ENCODE assay signal across 31 cellular contexts in the genomic region with DNA sequence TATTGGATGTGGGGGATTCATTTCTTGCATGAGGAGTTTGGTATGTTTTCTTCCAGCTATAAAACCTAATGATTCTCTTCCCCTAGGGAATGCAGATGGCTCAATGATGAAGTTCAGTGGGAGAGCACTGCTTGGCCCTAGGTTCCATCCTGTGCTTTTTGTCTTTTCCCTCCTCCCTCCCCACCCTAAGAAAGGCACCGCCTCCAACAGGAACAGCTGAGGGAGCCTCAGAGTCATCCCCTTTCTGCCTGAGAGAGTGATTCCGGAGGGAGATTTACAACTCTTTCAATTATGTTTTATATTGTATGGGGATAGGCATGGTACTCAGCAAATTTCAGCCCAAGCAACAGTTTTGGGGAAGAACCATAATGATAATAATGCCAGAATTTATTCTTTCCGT.
DNase-seq lines count a peak whose midpoint lies in the region; FAIRE-seq and TF ChIP-seq lines count a peak whose summit lies in the region.
"Had no signal": no experiment of that assay in that cellular context is flagged by ENCODE, and none has a peak within 500 bp of the region (broad histone marks: within the 10 kb centered on the region; RNA-seq: fewer than 3 reads in every experiment).

No MANE protein-coding gene starts in this region.

- H2BK20ac ChIP-seq in H1 (ENCODE audit: low read length), result no peak overlapping the region

- H3K56ac ChIP-seq in H1 (replicated peaks; ENCODE audit: insufficient read length, low read depth, low read length), result no peak overlapping the region

- H3K27ac Mint-ChIP-seq in neural progenitor cell, result no peak overlapping the region
- no peak overlapping the region for H3K27ac Mint-ChIP-seq in activated naive CD4-positive, alpha-beta T cell treated with anti-CD3 and anti-CD28 coated beads, Interleukin-2, amount 10 ng/mL, durations not matched to agents 7 days and 5 days
- H3K27ac Mint-ChIP-seq: CD14-positive monocyte; CD8-positive, alpha-beta memory T cell had no signal

- no peak for TF ChIP-seq RAD21 in H1 (IDR thresholded peaks at IDR 0.05 in 1 of 2, conservative IDR thresholded peaks at IDR 0.05 in 1 of 2; ENCODE audit: low read depth in 2 of 2, low read length in 2 of 2)

- no peak overlapping the region for H3K4me3 Mint-ChIP-seq in neural progenitor cell
- no peak overlapping the region for H3K4me3 Mint-ChIP-seq in activated naive CD4-positive, alpha-beta T cell treated with anti-CD3 and anti-CD28 coated beads, Interleukin-2, amount 10 ng/mL, durations not matched to agents 7 days and 5 days
- H3K4me3 Mint-ChIP-seq: CD14-positive monocyte; CD8-positive, alpha-beta memory T cell had no signal

- no peak overlapping the region for H2BK5ac ChIP-seq in H1 (ENCODE audit: low read depth, low read length)

- H2BK15ac ChIP-seq in H1 (ENCODE audit: low read length), result no peak overlapping the region

- H3K36me3 ChIP-seq in H1 (ENCODE audit: control insufficient read depth in 2 of 4, insufficient read depth in 4 of 4, low read length in 3 of 4) (no peaks in the 10 kb centered on the region), neural progenitor cell (no peaks in the 10 kb centered on the region), Peyer's patch (no peaks in the 10 kb centered on the region)
- H3K36me3 ChIP-seq: BE2C, SJSA1 had no signal

- CTCF ChIA-PET in H1 (lab: Charles Lee; ENCODE audit: partially characterized antibody), result interaction anchor here (0.5 to 1.2 kb wide), 2 partner anchors 28 to 115 kb away, joined by 3 to 7 read pairs; no protein-coding TSS in a partner anchor
- CTCF ChIA-PET in activated naive CD4-positive, alpha-beta T cell treated with anti-CD3 and anti-CD28 coated beads, Interleukin-2, amount 10 ng/mL, durations not matched to agents 7 days and 5 days (lab: Charles Lee), result no interaction called here

- H4K8ac ChIP-seq in H1 (ENCODE audit: extremely low read depth, insufficient read depth, low read length), result no peak overlapping the region

- peaks cover 3 to 14% (median 13%) of the 10 kb centered on the region in 4 experiments; a peak in 4 of 7 replicates for H3K4me1 ChIP-seq in H1 (replicated peaks in 1 of 4; ENCODE audit: control insufficient read depth in 3 of 4, insufficient read depth in 4 of 4, low read length in 3 of 4)
- peaks cover 23% of the 10 kb centered on the region for H3K4me1 ChIP-seq in neural progenitor cell
- H3K4me1 ChIP-seq in Peyer's patch, result no peaks in the 10 kb centered on the region
- H3K4me1 ChIP-seq: BE2C, SJSA1 had no signal

- H3K4me3 ChIP-seq in H1 (ENCODE audit: extremely low read depth in 1 of 4, insufficient read depth in 2 of 4, low read depth in 3 of 4, low read length in 4 of 4) (0 out of 8 replicates have a peak overlapping the region, but pooled peaks of 1 of the 4 experiments have one; percentile 19), neural progenitor cell (no peak overlapping the region), Peyer's patch (no peak overlapping the region)
- H3K4me3 ChIP-seq: GM12878, SJSA1 had no signal

- DNase-seq in LHCN-M2 (ENCODE audit: low read depth) (peak; percentile 32), H1 (ENCODE audit: low read depth in 1 of 2, low spot score in 2 of 2) (no peak), iPS-NIHi7 (ENCODE audit: extremely low spot score) (peak; percentile 20), neural progenitor cell (ENCODE audit: low spot score) (no peak), anterior cingulate cortex (lab: John Stamatoyannopoulos, UW) (no peak), Peyer's patch (no peak)
- DNase-seq in stimulated activated naive CD4-positive, alpha-beta T cell treated with Interleukin-2 at 50 U/mL for 16 hours (lab: John Stamatoyannopoulos, UW), result no peak
- DNase-seq in activated naive CD4-positive, alpha-beta T cell treated with anti-CD3 and anti-CD28 coated beads, Interleukin-2, amount 10 ng/mL, durations not matched to agents 7 days and 5 days, result no peak
- DNase-seq: ACHN; BE2C; CD8-positive, alpha-beta memory T cell; DMS 273 treated with DMSO at 0.1 percent for 48 hours; DMS79; EL; GDM1; GOT3; IMR-90; KG1; MM.1S; NCI-H1048; NCI-H1694; NCI-H2029 treated with DMSO at 0.1 percent for 48 hours; NCI-H2171; NCI-H524; NCI-H774; PC-3; Right ventricle myocardium superior; RPMI8226 had no signal

- no peaks in the 10 kb centered on the region for H3K79me1 ChIP-seq in H1 (ENCODE audit: low read depth, low read length)

- H4K20me1 ChIP-seq in H1 (replicated peaks in 1 of 2; ENCODE audit: control insufficient read depth in 1 of 2, insufficient read depth in 2 of 2, low read length in 2 of 2) (no peaks in the 10 kb centered on the region), neural progenitor cell (ENCODE audit: low read depth) (no peaks in the 10 kb centered on the region)

- no peaks in the 10 kb centered on the region for H3K79me2 ChIP-seq in H1 (ENCODE audit: control insufficient read depth in 1 of 2, insufficient read depth in 2 of 2, low read length in 2 of 2)
- H3K79me2 ChIP-seq in neural progenitor cell (ENCODE audit: low read depth), result no peaks in the 10 kb centered on the region

- no peak overlapping the region for H2BK12ac ChIP-seq in H1 (ENCODE audit: low read depth, low read length)

- peaks cover 2% of the 10 kb centered on the region; the same call in 1 of the 2 replicates for H3K23me2 ChIP-seq in H1 (ENCODE audit: low read depth, low read length)

- H2AK5ac ChIP-seq in H1 (ENCODE audit: low read depth, low read length), result no peak overlapping the region

- no peak for TF ChIP-seq EP300 in H1 (IDR thresholded peaks at IDR 0.05; ENCODE audit: borderline replicate concordance in 1 of 2, low read depth in 2 of 2, low read length in 2 of 2)

- 47% methylated on average over 3 of the region's 3 CpGs; no CpG with 5 or more reads in 1 of the 2 experiments for WGBS in H1 (ENCODE audit: extremely low coverage in 1 of 2, insufficient coverage in 1 of 2, insufficient read length in 1 of 2, insufficient replicate concordance in 2 of 2, low coverage in 1 of 2, low lambda C conversion rate in 2 of 2, missing lambda C conversion rate in 1 of 2), 2 experiments

- TF ChIP-seq POLR2A in H1 (IDR thresholded peaks at IDR 0.05; ENCODE audit: control extremely low read depth in 1 of 2, low read depth in 2 of 2, low read length in 2 of 2), result no peak
- TF ChIP-seq POLR2A in Peyer's patch (IDR thresholded peaks at IDR 0.05), result no peak

- H3K9ac ChIP-seq in H1 (replicated peaks in 1 of 4; ENCODE audit: extremely low read depth in 1 of 4, low read depth in 3 of 4, low read length in 3 of 4) (no peak overlapping the region), neural progenitor cell (no peak overlapping the region)

- H4K5ac ChIP-seq in H1 (ENCODE audit: insufficient read length, low read depth, low read length), result no peak overlapping the region

- peaks cover 24% of the 10 kb centered on the region for H3K4me1 Mint-ChIP-seq in neural progenitor cell
- H3K4me1 Mint-ChIP-seq in activated naive CD4-positive, alpha-beta T cell treated with anti-CD3 and anti-CD28 coated beads, Interleukin-2, amount 10 ng/mL, durations not matched to agents 7 days and 5 days, result no peaks in the 10 kb centered on the region
- H3K4me1 Mint-ChIP-seq: CD14-positive monocyte; CD8-positive, alpha-beta memory T cell had no signal

- no peaks in the 10 kb centered on the region for H3K9me3 Mint-ChIP-seq in neural progenitor cell
- H3K9me3 Mint-ChIP-seq in activated naive CD4-positive, alpha-beta T cell treated with anti-CD3 and anti-CD28 coated beads, Interleukin-2, amount 10 ng/mL, durations not matched to agents 7 days and 5 days, result no peaks in the 10 kb centered on the region
- H3K9me3 Mint-ChIP-seq: CD14-positive monocyte; CD8-positive, alpha-beta memory T cell had no signal

- no peak overlapping the region for H3K23ac ChIP-seq in H1 (ENCODE audit: insufficient read length)

- H3K14ac ChIP-seq in H1 (ENCODE audit: insufficient read length), result no peak overlapping the region

- H4K91ac ChIP-seq in H1 (replicated peaks; ENCODE audit: insufficient read length, low read length), result no peak overlapping the region

- H3K36me3 Mint-ChIP-seq in neural progenitor cell, result no peaks in the 10 kb centered on the region
- H3K36me3 Mint-ChIP-seq in activated naive CD4-positive, alpha-beta T cell treated with anti-CD3 and anti-CD28 coated beads, Interleukin-2, amount 10 ng/mL, durations not matched to agents 7 days and 5 days, result no peaks in the 10 kb centered on the region
- H3K36me3 Mint-ChIP-seq: CD14-positive monocyte; CD8-positive, alpha-beta memory T cell had no signal

- H2BK120ac ChIP-seq in H1 (replicated peaks; ENCODE audit: low read depth, low read length), result no peak overlapping the region

- FAIRE-seq in H1 (lab: Jason Lieb, UNC), result peak; percentile 75
- FAIRE-seq: GM12878 had no signal

- TF ChIP-seq CTCF in H1 (IDR thresholded peaks at IDR 0.05; ENCODE audit: control extremely low read depth in 1 of 3, insufficient read depth in 1 of 3, low read depth in 1 of 3, low read length in 3 of 3), result no peak
- no peak for TF ChIP-seq CTCF in neural progenitor cell (IDR thresholded peaks at IDR 0.05)
- no peak for TF ChIP-seq CTCF in Peyer's patch (IDR thresholded peaks at IDR 0.05)

- peak overlapping the region; percentile 34 to 53; a peak in 3 of 4 replicates for H3K4me2 ChIP-seq in H1 (ENCODE audit: insufficient read depth in 1 of 2, low read depth in 2 of 2, low read length in 2 of 2)
- H3K4me2 ChIP-seq in neural progenitor cell, result peak overlapping the region; percentile 48

- H2AFZ ChIP-seq in H1 (ENCODE audit: low read length) (no peak overlapping the region), neural progenitor cell (replicated peaks) (peak overlapping the region; percentile 34)

- H3K27me3 ChIP-seq in H1 (replicated peaks in 1 of 4; ENCODE audit: control insufficient read depth in 3 of 4, extremely low read depth in 1 of 4, insufficient read depth in 3 of 4, low read length in 3 of 4), result no peaks in the 10 kb centered on the region; a peak in 1 of 7 replicates
- H3K27me3 ChIP-seq in neural progenitor cell, result no peaks in the 10 kb centered on the region
- H3K27me3 ChIP-seq in Peyer's patch, result no peaks in the 10 kb centered on the region
- H3K27me3 ChIP-seq: BE2C had no signal

- H3K27me3 Mint-ChIP-seq in neural progenitor cell (ENCODE audit: insufficient read depth, low read depth), result no peaks in the 10 kb centered on the region
- no peaks in the 10 kb centered on the region for H3K27me3 Mint-ChIP-seq in activated naive CD4-positive, alpha-beta T cell treated with anti-CD3 and anti-CD28 coated beads, Interleukin-2, amount 10 ng/mL, durations not matched to agents 7 days and 5 days

- no peak overlapping the region for H3K27ac ChIP-seq in H1 (ENCODE audit: low read depth, low read length)
- no peak overlapping the region for H3K27ac ChIP-seq in neural progenitor cell
- H3K27ac ChIP-seq in Peyer's patch, result no peak overlapping the region
- H3K27ac ChIP-seq: SJSA1 had no signal

- H3K9me3 ChIP-seq in H1 (ENCODE audit: insufficient read depth in 2 of 2, low read depth in 1 of 2, low read length in 1 of 2) (no peaks in the 10 kb centered on the region), neural progenitor cell (ENCODE audit: low read depth) (no peaks in the 10 kb centered on the region), Peyer's patch (no peaks in the 10 kb centered on the region)
- H3K9me3 ChIP-seq: BE2C, SJSA1 had no signal

- POLR2A ChIA-PET in H1 (lab: Charles Lee; ENCODE audit: partially characterized antibody), result no interaction called here

- H3K4ac ChIP-seq in H1 (replicated peaks; ENCODE audit: insufficient read length, low read depth, low read length), result no peak overlapping the region

- H3F3A ChIP-seq in neural progenitor cell (ENCODE audit: low read depth), result no peaks in the 10 kb centered on the region

- no peak overlapping the region for H3K18ac ChIP-seq in H1 (ENCODE audit: extremely low read depth, low read length)

Comparison
In these comparisons a context has a peak if more than half of its experiments do, and no peak if none do; other contexts are left out.
1. DNase-seq: peak in LHCN-M2 (single experiment) and iPS-NIHi7 (single experiment); none in H1 (0 of 2), neural progenitor cell (single experiment), anterior cingulate cortex (0 of 58), stimulated activated naive CD4-positive, alpha-beta T cell treated with Interleukin-2 at 50 U/mL for 16 hours (single experiment), Peyer's patch (0 of 3) and activated naive CD4-positive, alpha-beta T cell treated with anti-CD3 and anti-CD28 coated beads, Interleukin-2, amount 10 ng/mL, durations not matched to agents 7 days and 5 days (single experiment).